ENCODE assay signal across 18 cellular contexts in genomic region chr1:109917429-109918076, GRCh38. TPM values are rescaled to one million over a fixed set of nuclear protein-coding genes. Genes with fewer than 3 reads are reported as not detected.
DNase-seq lines count a peak whose midpoint lies in the region; ATAC-seq and TF ChIP-seq lines count a peak whose summit lies in the region.
"Had no signal": no experiment of that assay in that cellular context is flagged by ENCODE, and none has a peak within 500 bp of the region (broad histone marks: within the 10 kb centered on the region; RNA-seq: fewer than 3 reads in every experiment).

No MANE protein-coding gene starts in this region.

- H3K9me3 ChIP-seq in left ventricle myocardium inferior (replicated peaks) (no peaks in the 10 kb centered on the region), esophagus squamous epithelium (no peaks in the 10 kb centered on the region)
- H3K9me3 ChIP-seq: adrenal gland, BE2C, uterus had no signal

- TF ChIP-seq CTCF in left ventricle myocardium inferior (IDR thresholded peaks at IDR 0.05; ENCODE audit: borderline replicate concordance), result no peak
- TF ChIP-seq CTCF in esophagus squamous epithelium (IDR thresholded peaks at IDR 0.05), result no peak
- no peak for TF ChIP-seq CTCF in GM20000 (IDR thresholded peaks at IDR 0.05; ENCODE audit: extremely low read depth, missing control alignments)

- H3K27ac ChIP-seq in left ventricle myocardium inferior (replicated peaks) (peak overlapping the region; percentile 1), esophagus squamous epithelium (peak overlapping the region in 3 of 4 donors; percentile 18 to 26 (median 25))
- H3K27ac ChIP-seq: cardiac muscle cell, uterus had no signal

- H3K4me3 ChIP-seq in left ventricle myocardium inferior (no peak overlapping the region), esophagus squamous epithelium (no peak overlapping the region)
- H3K4me3 ChIP-seq: adrenal gland, cardiac muscle cell, uterus had no signal

- ATAC-seq in Right ventricle myocardium superior (ENCODE audit: poor library complexity) (no peak), HG03159 (IDR thresholded peaks at IDR 0.05; ENCODE audit: unreplicated experiment) (no peak)
- ATAC-seq: sciatic nerve had no signal

- H3K27me3 ChIP-seq in left ventricle myocardium inferior (ENCODE audit: low read depth) (no peaks in the 10 kb centered on the region), esophagus squamous epithelium (no peaks in the 10 kb centered on the region)
- H3K27me3 ChIP-seq: adrenal gland, BE2C, cardiac muscle cell, uterus had no signal

- no peak for TF ChIP-seq POLR2A in esophagus squamous epithelium (IDR thresholded peaks at IDR 0.05)

- WGBS in esophagus squamous epithelium, 2 donors, result 73 to 74% methylated on average over 8 of the region's 8 CpGs

- intact Hi-C loops in left ventricle myocardium inferior (cut with micrococcal nuclease), result loop anchor here (10.0 kb wide), 2 partner anchors 57 to 103 kb away; no protein-coding TSS in a partner anchor
- intact Hi-C loops in Right ventricle myocardium superior (cut with DNase I), result no loop called here
- intact Hi-C loops in esophagus squamous epithelium (cut with DNase I), result no loop called here

- H3K4me1 ChIP-seq in left ventricle myocardium inferior (peaks cover 64% of the 10 kb centered on the region), esophagus squamous epithelium (peaks cover 15 to 76% (median 38%) of the 10 kb centered on the region in 3 donors)

- peaks cover 81% of the 10 kb centered on the region for H3K36me3 ChIP-seq in left ventricle myocardium inferior
- H3K36me3 ChIP-seq in esophagus squamous epithelium, result peaks cover 31 to 78% (median 38%) of the 10 kb centered on the region in 3 donors
- H3K36me3 ChIP-seq: uterus had no signal

- DNase-seq in left ventricle myocardium inferior, result no peak
- no peak for DNase-seq in Right ventricle myocardium superior
- DNase-seq in NCI-H345 treated with DMSO at 0.1 percent for 48 hours (lab: John Stamatoyannopoulos, UW; ENCODE audit: unreplicated experiment), result peak; percentile 23
- no peak for DNase-seq in esophagus squamous epithelium (lab: John Stamatoyannopoulos, UW)
- DNase-seq in A172 (ENCODE audit: low spot score), result no peak
- DNase-seq in GM20000 (ENCODE audit: low spot score), result no peak
- DNase-seq: activated CD4-positive, CD25-positive, alpha-beta regulatory T cell treated with anti-CD3 and anti-CD28 coated beads, Interleukin-2, amount 50 U/mL, for 72 hours; activated CD8-positive, alpha-beta memory T cell treated with anti-CD3 and anti-CD28 coated beads, Interleukin-2, amount 50 U/mL, for 4 hours; BE2C; KBM-7; NCI-H2081 treated with DMSO at 0.1 percent for 48 hours; NCI-H510A treated with DMSO at 0.1 percent for 48 hours; SIG-M5; uterus had no signal

RNA-seq across cellular contexts. Expression of gene CSF1, which starts 6.9 kb away (rescaled TPM):
- total RNA-seq in left ventricle myocardium inferior, result 13.9 TPM
- 16.0 TPM for total RNA-seq in Right ventricle myocardium superior
- 10 to 100 TPM in 3 of 4 donors, 1 to 10 TPM in 1; 7.6 to 34.8 (median 15.9) TPM for total RNA-seq in esophagus squamous epithelium
- 46.2 and 61.2 TPM in 2 replicates for total RNA-seq in A172 (2014; rRNA removed; shearing (Covaris generic))
